In the genomic region with DNA sequence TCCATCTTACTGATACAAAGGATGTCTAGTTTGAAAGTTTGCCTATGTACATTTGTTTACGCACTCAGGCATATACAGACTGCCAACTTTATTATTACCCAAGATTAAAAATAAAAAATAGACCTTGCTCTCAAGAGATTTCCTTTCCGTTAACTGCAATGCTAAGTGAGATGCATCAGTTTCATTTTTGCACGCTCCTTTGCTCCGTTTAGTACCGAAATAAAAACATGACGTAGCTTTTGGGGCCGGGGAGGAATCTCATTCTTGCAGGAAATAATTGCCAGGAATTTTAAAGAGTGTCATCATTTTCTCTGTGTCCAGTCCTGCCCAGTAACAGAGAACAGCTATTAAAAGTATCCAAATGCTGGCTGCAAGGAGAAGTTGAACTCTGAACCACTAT, we compare ENCODE assay signal across 9 cellular contexts.
DNase-seq lines count a peak whose midpoint lies in the region; ATAC-seq and TF ChIP-seq lines count a peak whose summit lies in the region.
"Had no signal": no experiment of that assay in that cellular context is flagged by ENCODE, and none has a peak within 500 bp of the region (broad histone marks: within the 10 kb centered on the region; RNA-seq: fewer than 3 reads in every experiment).

No MANE protein-coding gene starts in this region.

- no peaks in the 10 kb centered on the region for H3K4me1 Mint-ChIP-seq in stimulated activated naive CD8-positive, alpha-beta T cell treated with anti-CD3 and anti-CD28 coated beads, Interleukin-15, amount 100 ng/mL, for 72 hours

- no peaks in the 10 kb centered on the region for H3K9me3 Mint-ChIP-seq in stimulated activated naive CD8-positive, alpha-beta T cell treated with anti-CD3 and anti-CD28 coated beads, Interleukin-15, amount 100 ng/mL, for 72 hours

- H3K27ac ChIP-seq in KMS-11 (no peak overlapping the region), heart right ventricle (peak overlapping the region in 8 of 10 donors; percentile 24 to 77 (median 65)), testis (peak overlapping the region; percentile 66 to 83)

- peak overlapping the region; percentile 48; the same call in 1 of the 2 replicates for H2AFZ ChIP-seq in KMS-11 (ENCODE audit: low read depth)

- H3K4me2 ChIP-seq in KMS-11 = peak overlapping the region; percentile 42

- no peaks in the 10 kb centered on the region for H3K36me3 ChIP-seq in KMS-11 (ENCODE audit: insufficient read depth)
- H3K36me3 ChIP-seq in heart right ventricle = no peaks in the 10 kb centered on the region
- H3K36me3 ChIP-seq in testis (ENCODE audit: low read depth, missing control alignments) = no peaks in the 10 kb centered on the region

- H3K4me1 ChIP-seq in KMS-11 (ENCODE audit: low read depth, poor library complexity, severe bottlenecking) (peaks cover 36% of the 10 kb centered on the region), heart right ventricle (peaks cover 14 to 92% (median 68%) of the 10 kb centered on the region in 9 donors), testis (peaks cover 32% of the 10 kb centered on the region)

- H3K79me2 ChIP-seq in KMS-11 (ENCODE audit: insufficient read depth, low read depth) = no peaks in the 10 kb centered on the region

- H3K4me3 Mint-ChIP-seq in stimulated activated naive CD8-positive, alpha-beta T cell treated with anti-CD3 and anti-CD28 coated beads, Interleukin-15, amount 100 ng/mL, for 72 hours = no peak overlapping the region
- H3K4me3 Mint-ChIP-seq: activated naive CD8-positive, alpha-beta T cell had no signal

- no peaks in the 10 kb centered on the region for H3K27me3 Mint-ChIP-seq in stimulated activated naive CD8-positive, alpha-beta T cell treated with anti-CD3 and anti-CD28 coated beads, Interleukin-15, amount 100 ng/mL, for 72 hours
- H3K27me3 Mint-ChIP-seq: activated naive CD8-positive, alpha-beta T cell had no signal

- H3K4me3 ChIP-seq in KMS-11 (IDR thresholded peaks at IDR 0.05; ENCODE audit: insufficient read depth, low read depth, low read length) (peak overlapping the region; percentile 28), heart right ventricle (peak overlapping the region in 8 of 10 donors; percentile 1 to 30 (median 24)), testis (peak overlapping the region in 1 of 2 donors; percentile 2)

- no peaks in the 10 kb centered on the region for H4K20me1 ChIP-seq in KMS-11 (ENCODE audit: insufficient read depth)

- H3K27me3 ChIP-seq in KMS-11 (ENCODE audit: insufficient read depth, low read depth) (no peaks in the 10 kb centered on the region), heart right ventricle (no peaks in the 10 kb centered on the region), testis (no peaks in the 10 kb centered on the region)

- no peaks in the 10 kb centered on the region for H3K9me3 ChIP-seq in heart right ventricle
- H3K9me3 ChIP-seq in testis = no peaks in the 10 kb centered on the region

- intact Hi-C loops in heart right ventricle (cut with DNase I) = loop anchor here in 1 of 10 donors (10.0 kb wide), 1 partner anchor 162 kb away; no protein-coding TSS in a partner anchor
- intact Hi-C loops in testis (cut with DNase I; ENCODE audit: low total_unique reads) = no loop called here

- ATAC-seq in GM19324 (IDR thresholded peaks at IDR 0.05; ENCODE audit: low FRiP score, unreplicated experiment) = peak; percentile 40
- ATAC-seq in heart right ventricle = peak in 7 of 8 donors; percentile 4 to 41 (median 18)
- ATAC-seq in stimulated activated naive CD8-positive, alpha-beta T cell treated with anti-CD3 and anti-CD28 coated beads, Interleukin-15, amount 100 ng/mL, for 72 hours = no peak

- no peak overlapping the region for H3K9ac ChIP-seq in KMS-11

- DNase-seq in heart right ventricle = no peak
- no peak for DNase-seq in testis
- DNase-seq in activated CD8-positive, alpha-beta memory T cell treated with anti-CD3 and anti-CD28 coated beads for 24 hours = no peak
- no peak for DNase-seq in DMS53 treated with DMSO at 0.1 percent for 48 hours (lab: John Stamatoyannopoulos, UW; ENCODE audit: unreplicated experiment)
- DNase-seq in GDM1 (lab: John Stamatoyannopoulos, UW) = no peak
- no peak for DNase-seq in stimulated activated naive CD8-positive, alpha-beta T cell treated with anti-CD3 and anti-CD28 coated beads, Interleukin-15, amount 100 ng/mL, for 72 hours

- H3K27ac Mint-ChIP-seq in stimulated activated naive CD8-positive, alpha-beta T cell treated with anti-CD3 and anti-CD28 coated beads, Interleukin-15, amount 100 ng/mL, for 72 hours = no peak overlapping the region
- H3K27ac Mint-ChIP-seq: activated naive CD8-positive, alpha-beta T cell had no signal

- no peak for TF ChIP-seq POLR2A in testis (IDR thresholded peaks at IDR 0.05)

- TF ChIP-seq CTCF in KMS-11 (conservative IDR thresholded peaks at IDR 0.05; ENCODE audit: low read depth, low read length) (no peak), heart right ventricle (IDR thresholded peaks at IDR 0.05) (no peak), testis (IDR thresholded peaks at IDR 0.05) (no peak)

- WGBS in heart right ventricle, 2 donors = 33 to 37% methylated on average over 7 of the region's 7 CpGs
- WGBS in testis, 2 donors = 35 to 51% methylated on average over 7 of the region's 7 CpGs
